In genomic region chr12:66228462-66228861, GRCh38 we compare ENCODE assay signal across 20 cellular contexts. TPM values are rescaled to one million over a fixed set of nuclear protein-coding genes. Genes with fewer than 3 reads are reported as not detected.
A peak's percentile ranks its signal among the peaks of the same experiment; 100 is the strongest.
DNase-seq lines count a peak whose midpoint lies in the region; ATAC-seq, FAIRE-seq and TF ChIP-seq lines count a peak whose summit lies in the region.
"Had no signal": no experiment of that assay in that cellular context is flagged by ENCODE, and none has a peak within 500 bp of the region (broad histone marks: within the 10 kb centered on the region; RNA-seq: fewer than 3 reads in every experiment).

No MANE protein-coding gene starts in this region.

- no peaks in the 10 kb centered on the region for H3K79me2 ChIP-seq in K562 (ENCODE audit: control insufficient read depth, insufficient read depth, low read length)

- no TSS peak for BruUV-seq in K562 (replicated peaks; lab: Mats Ljungman, UMichigan)

- in situ Hi-C loops in K562 (cut with MboI), result no loop called here

- H2AFZ ChIP-seq in K562 (ENCODE audit: low read depth, low read length), result no peak overlapping the region

- FAIRE-seq in A549 (lab: Jason Lieb, UNC) (no peak), GM12892 (lab: Jason Lieb, UNC) (peak; percentile 24), K562 (lab: Jason Lieb, UNC) (no peak)
- FAIRE-seq: A204.1, D721Med, G401.6, GM12891, GM18507 had no signal

- TF ChIP-seq EP300 in A549 (IDR thresholded peaks at IDR 0.05), result no peak
- no peak for TF ChIP-seq EP300 in K562 (IDR thresholded peaks at IDR 0.05; ENCODE audit: low read length)

- H3K9me1 ChIP-seq in K562 (ENCODE audit: control insufficient read depth, insufficient read depth, low read length), result no peaks in the 10 kb centered on the region

- no peak overlapping the region for H3K4me3 ChIP-seq in A549
- no peak overlapping the region for H3K4me3 ChIP-seq in K562
- no peak overlapping the region for H3K4me3 ChIP-seq in right cardiac atrium (ENCODE audit: low read length)
- H3K4me3 ChIP-seq in SJCRH30, result no peak overlapping the region
- H3K4me3 ChIP-seq: BLaER1 treated with 17β-estradiol and CSF1 and Interleukin-3, amounts not matched to agents 10 nM and 100 nM had no signal

- H3K27me3 ChIP-seq in K562 (ENCODE audit: control insufficient read depth in 2 of 2, insufficient read depth in 2 of 2, low read length in 2 of 2) (no peaks in the 10 kb centered on the region; a peak in 2 of 5 replicates), right cardiac atrium (ENCODE audit: control insufficient read depth, insufficient read depth) (no peaks in the 10 kb centered on the region), SJCRH30 (no peaks in the 10 kb centered on the region)
- H3K27me3 ChIP-seq: BLaER1 treated with 17β-estradiol and CSF1 and Interleukin-3, amounts not matched to agents 10 nM and 100 nM had no signal

- TF ChIP-seq RAD21 in A549 (conservative IDR thresholded peaks at IDR 0.05 in 1 of 2, IDR thresholded peaks at IDR 0.05 in 1 of 2) (no peak), K562 (CRISPR knock-in tag; conservative IDR thresholded peaks at IDR 0.05 in 1 of 2, IDR thresholded peaks at IDR 0.05 in 1 of 2) (no peak)

- no peak overlapping the region for H3K27ac ChIP-seq in A549
- no peak overlapping the region for H3K27ac ChIP-seq in K562 (ENCODE audit: extremely low read depth, low read depth, low read length)
- no peak overlapping the region for H3K27ac ChIP-seq in right cardiac atrium (ENCODE audit: low read length)
- no peak overlapping the region for H3K27ac ChIP-seq in SJCRH30
- H3K27ac ChIP-seq: BLaER1 treated with 17β-estradiol and CSF1 and Interleukin-3, amounts not matched to agents 10 nM and 100 nM; C4-2B had no signal

- POLR2A ChIA-PET in A549 (lab: Yijun Ruan, JAX) (no interaction called here), K562 (lab: Yijun Ruan, JAX) (no interaction called here)

- no peak for ATAC-seq in A549
- ATAC-seq in K562, result no peak
- ATAC-seq in right cardiac atrium, result no peak
- ATAC-seq: CD8-positive, alpha-beta T cell had no signal

- no peak overlapping the region for H3K9ac ChIP-seq in K562 (ENCODE audit: insufficient read depth in 1 of 2, low read depth in 2 of 2, low read length in 2 of 2)
- H3K9ac ChIP-seq: BLaER1 treated with 17β-estradiol and CSF1 and Interleukin-3, amounts not matched to agents 10 nM and 100 nM had no signal

- DNase-seq in A549 (ENCODE audit: low read depth in 1 of 2, low spot score in 1 of 2), result no peak
- DNase-seq in GM12892 (ENCODE audit: insufficient read length), result no peak
- no peak for DNase-seq in K562 (ENCODE audit: extremely low read depth in 1 of 4, low spot score in 3 of 4)
- no peak for DNase-seq in right cardiac atrium
- no peak for DNase-seq in SJCRH30
- DNase-seq: 8988T; AML-193; Caco-2; Calu3; CD4-positive, alpha-beta T cell; CD8-positive, alpha-beta T cell; DMS79 treated with DMSO at 0.1 percent for 48 hours; GF-D8 had no signal

- TF ChIP-seq CTCF in A549 (IDR thresholded peaks at IDR 0.05) (no peak), K562 (IDR thresholded peaks at IDR 0.05 in 2 of 3, conservative IDR thresholded peaks at IDR 0.05 in 1 of 3; ENCODE audit: insufficient read depth in 2 of 3, low read depth in 1 of 3, low read length in 3 of 3) (no peak)

- no peak for TF ChIP-seq POLR2A in A549 (IDR thresholded peaks at IDR 0.05; ENCODE audit: low read length)
- no peak for TF ChIP-seq POLR2A in GM12892 (IDR thresholded peaks at IDR 0.05; ENCODE audit: low read depth, low read length)
- no peak for TF ChIP-seq POLR2A in K562 (conservative IDR thresholded peaks at IDR 0.05)

- intact Hi-C loops in K562 (cut with micrococcal nuclease) (no loop called here), right cardiac atrium (cut with DNase I) (no loop called here)

- CTCF ChIA-PET in A549 (lab: Yijun Ruan, JAX), result no interaction called here
- CTCF ChIA-PET in K562 (lab: Yijun Ruan, JAX; ENCODE audit: low intra/inter-chr PET ratio), result no interaction called here

- H4K20me1 ChIP-seq in K562 (replicated peaks; ENCODE audit: control insufficient read depth, insufficient read depth, low read length), result no peaks in the 10 kb centered on the region
- H4K20me1 ChIP-seq: BLaER1 treated with 17β-estradiol and CSF1 and Interleukin-3, amounts not matched to agents 10 nM and 100 nM had no signal

- H3K36me3 ChIP-seq in K562 (ENCODE audit: control insufficient read depth, insufficient read depth, low read length) (no peaks in the 10 kb centered on the region), SJCRH30 (peaks cover 45% of the 10 kb centered on the region)

- no peaks in the 10 kb centered on the region for H3K9me3 ChIP-seq in A549
- H3K9me3 ChIP-seq in K562 (replicated peaks; ENCODE audit: control insufficient read depth, insufficient read depth, low read depth, low read length), result no peaks in the 10 kb centered on the region
- H3K9me3 ChIP-seq in right cardiac atrium (ENCODE audit: control insufficient read depth, low read length), result no peaks in the 10 kb centered on the region
- 0 out of 2 replicates have a peak, but pooled peaks cover 2% of the 10 kb centered on the region for H3K9me3 ChIP-seq in SJCRH30 (replicated peaks)
- H3K9me3 ChIP-seq: BLaER1 treated with 17β-estradiol and CSF1 and Interleukin-3, amounts not matched to agents 10 nM and 100 nM; Caco-2 had no signal

- H3K4me1 ChIP-seq in A549 (no peaks in the 10 kb centered on the region), K562 (replicated peaks in 1 of 2; ENCODE audit: control insufficient read depth in 2 of 2, insufficient read depth in 2 of 2, low read length in 2 of 2) (no peaks in the 10 kb centered on the region), right cardiac atrium (ENCODE audit: control insufficient read depth, insufficient read depth, low read length) (no peaks in the 10 kb centered on the region), SJCRH30 (peaks cover 21% of the 10 kb centered on the region)
- H3K4me1 ChIP-seq: BLaER1 treated with 17β-estradiol and CSF1 and Interleukin-3, amounts not matched to agents 10 nM and 100 nM; Caco-2 had no signal

- H3K4me2 ChIP-seq in A549, result no peak overlapping the region
- H3K4me2 ChIP-seq in K562 (ENCODE audit: insufficient read depth, low read length), result no peak overlapping the region
- H3K4me2 ChIP-seq: BLaER1 treated with 17β-estradiol and CSF1 and Interleukin-3, amounts not matched to agents 10 nM and 100 nM had no signal

RNA-seq across cellular contexts. Expression of gene IRAK3, which starts 39.4 kb away (rescaled TPM):
- polyA plus RNA-seq in A549 (2011; rRNA removed), result 0.25 and 0.30 TPM in 2 replicates
- polyA plus RNA-seq in A549 (2012; cell fraction: cytosol; rRNA removed), result 0.04 and 0.05 TPM in 2 replicates
- polyA plus RNA-seq in A549 (2012; cell fraction: nucleus; rRNA removed), result 0.05 and 0.06 TPM in 2 replicates
- polyA plus RNA-seq in A549 (2017; fragmentation: RNase III; extraction: RNeasy Plus Mini Kit Qiagen cat#74134 plus additional on column Dnase treatment), result 0.06 to 0.16 TPM (median 0.12 TPM) in 3 replicates
- polyA minus RNA-seq in A549 (2011; rRNA and poly(A)+ RNA removed), result 0.05 and 0.21 TPM in 2 replicates
- polyA plus RNA-seq in GM12892 (2012; ENCODE audit: missing spikeins), result 3.1 TPM
- 0.07 TPM in 1 of 2 replicates, not detected in the other for total RNA-seq in K562 (2011; cell fraction: chromatin; rRNA removed; ENCODE audit: low replicate concordance)
- total RNA-seq in K562 (2011; cell fraction: nucleolus; rRNA removed), result not detected in 2 replicates
- not detected in 2 replicates for total RNA-seq in K562 (2011; cell fraction: nucleoplasm; rRNA removed)
- total RNA-seq in K562 (2014; rRNA removed), result 0.09 TPM in 1 of 2 replicates, not detected in the other
- total RNA-seq in K562 (2014; rRNA removed; fragmentation: Illumina TruSeq; extraction: Trizol), result not detected in 2 replicates
- not detected in 2 replicates for total RNA-seq in K562 (2015; rRNA removed; fragmentation: Illumina TruSeq; extraction: Trizol)
- 0.07 TPM in 1 of 2 replicates, not detected in the other for total RNA-seq in K562 (2021)
- 0.06 TPM in 1 of 2 replicates, not detected in the other for polyA plus RNA-seq in K562 (2011; rRNA removed)
- not detected in 2 replicates for polyA plus RNA-seq in K562 (2011; cell fraction: cytosol; rRNA removed)
- not detected in 2 replicates for polyA plus RNA-seq in K562 (2011; cell fraction: nucleus; rRNA removed)
- 0.01 TPM in 1 of 2 replicates, not detected in the other for polyA plus RNA-seq in K562 (2012)
- polyA plus RNA-seq in K562 (2014; fragmentation: Illumina TruSeq; extraction: Trizol), result not detected in 2 replicates
- not detected for polyA plus RNA-seq in K562 (2014; fragmentation: Nextera tagmentation; extraction: Ambion mirVana)
- polyA plus RNA-seq in K562 (2014; rRNA removed), result not detected in 2 replicates
- polyA minus RNA-seq in K562 (2011; rRNA and poly(A)+ RNA removed), result not detected in 2 replicates
- not detected in 2 replicates for polyA minus RNA-seq in K562 (2011; cell fraction: cytosol; rRNA and poly(A)+ RNA removed)
- not detected in 2 replicates for polyA minus RNA-seq in K562 (2011; cell fraction: nucleus; rRNA and poly(A)+ RNA removed)
- 10 to 100 TPM in 1 of 4 donors, 1 to 10 TPM in 3; 6.7 to 17.0 (median 9.3) TPM for total RNA-seq in right cardiac atrium
- 4.1 TPM for polyA plus RNA-seq in right cardiac atrium
- total RNA-seq in SJCRH30 (2014; rRNA removed; shearing (Covaris generic)), result 49.8 and 57.3 TPM in 2 replicates
- total RNA-seq: Caco-2 had no signal

RNA-seq across cellular contexts. Expression of gene TMBIM4, which starts 58.7 kb away (rescaled TPM):
- polyA plus RNA-seq in A549 (2011; rRNA removed) (80.3 and 87.4 TPM in 2 replicates), A549 (2017; fragmentation: RNase III; extraction: RNeasy Plus Mini Kit Qiagen cat#74134 plus additional on column Dnase treatment) (53.7 to 63.2 TPM (median 55.9 TPM) in 3 replicates), K562 (2011; rRNA removed) (53.9 and 67.4 TPM in 2 replicates), K562 (2014; fragmentation: Illumina TruSeq; extraction: Trizol) (49.7 and 70.1 TPM in 2 replicates), K562 (2014; fragmentation: Nextera tagmentation; extraction: Ambion mirVana) (100 to 1,000 TPM; 231 to 272 TPM), K562 (2014; rRNA removed) (61.8 and 104 TPM in 2 replicates), right cardiac atrium (178 TPM)
- 31.8 and 38.6 TPM in 2 replicates for polyA plus RNA-seq in A549 (2012; cell fraction: cytosol; rRNA removed)
- 21.0 and 41.8 TPM in 2 replicates for polyA plus RNA-seq in A549 (2012; cell fraction: nucleus; rRNA removed)
- 16.1 and 21.4 TPM in 2 replicates for polyA minus RNA-seq in A549 (2011; rRNA and poly(A)+ RNA removed)
- polyA plus RNA-seq in GM12892 (2012; ENCODE audit: missing spikeins), result 63.7 TPM
- total RNA-seq in K562 (2011; cell fraction: chromatin; rRNA removed; ENCODE audit: low replicate concordance), result 23.3 and 47.4 TPM in 2 replicates
- 18.2 and 23.0 TPM in 2 replicates for total RNA-seq in K562 (2011; cell fraction: nucleolus; rRNA removed)
- 38.8 and 43.1 TPM in 2 replicates for total RNA-seq in K562 (2011; cell fraction: nucleoplasm; rRNA removed)
- total RNA-seq in K562 (2014; rRNA removed) (18.6 and 19.5 TPM in 2 replicates), K562 (2014; rRNA removed; fragmentation: Illumina TruSeq; extraction: Trizol) (49.8 and 57.5 TPM in 2 replicates), K562 (2015; rRNA removed; fragmentation: Illumina TruSeq; extraction: Trizol) (46.1 and 50.0 TPM in 2 replicates), K562 (2021) (41.2 and 46.5 TPM in 2 replicates), right cardiac atrium (100 to 1,000 TPM in 1 of 4 donors, 10 to 100 TPM in 3; 86.4 to 107 (median 89.6) TPM)
- polyA plus RNA-seq in K562 (2011; cell fraction: cytosol; rRNA removed), result 94.3 and 145 TPM in 2 replicates
- 17.7 and 30.5 TPM in 2 replicates for polyA plus RNA-seq in K562 (2011; cell fraction: nucleus; rRNA removed)
- 55.8 and 57.5 TPM in 2 replicates for polyA plus RNA-seq in K562 (2012)
- 27.7 and 28.5 TPM in 2 replicates for polyA minus RNA-seq in K562 (2011; rRNA and poly(A)+ RNA removed)
- 5.2 and 24.5 TPM in 2 replicates for polyA minus RNA-seq in K562 (2011; cell fraction: cytosol; rRNA and poly(A)+ RNA removed)
- polyA minus RNA-seq in K562 (2011; cell fraction: nucleus; rRNA and poly(A)+ RNA removed), result 4.6 and 15.3 TPM in 2 replicates
- 66.8 and 75.5 TPM in 2 replicates for total RNA-seq in SJCRH30 (2014; rRNA removed; shearing (Covaris generic))

Comparison
In these comparisons a context has a peak if more than half of its experiments do, and no peak if none do; other contexts are left out.
1. RNA of gene IRAK3, which starts 39.4 kb away (total RNA-seq): 49.8 to 57.3 TPM in SJCRH30 and 6.7 to 17.0 TPM in right cardiac atrium; 0.07 to 0.09 TPM in K562; every median in the first group is over 4 times any median in the second.
2. Of the 35 proteins assayed by ChIP-seq in both K562 and A549: peak only in K562: none; only in A549: MAFK; in both: none; in neither: 34.